ENCODE assay signal across 8 cellular contexts in genomic region chr15:25416693-25417092, GRCh38. TPM values are rescaled to one million over a fixed set of nuclear protein-coding genes. Genes with fewer than 3 reads are reported as not detected.
DNase-seq lines count a peak whose midpoint lies in the region; ATAC-seq and TF ChIP-seq lines count a peak whose summit lies in the region.

No MANE protein-coding gene starts in this region.

- ATAC-seq in GM19023 (IDR thresholded peaks at IDR 0.05; ENCODE audit: unreplicated experiment) (peak; percentile 73), HG03565 (IDR thresholded peaks at IDR 0.05; ENCODE audit: unreplicated experiment) (peak; percentile 47), GM19455 (IDR thresholded peaks at IDR 0.05; ENCODE audit: unreplicated experiment) (no peak), HG03378 (IDR thresholded peaks at IDR 0.05; ENCODE audit: unreplicated experiment) (no peak)
- peak; percentile 32 for ATAC-seq in effector memory CD8-positive, alpha-beta T cell (replicated peaks)

- in situ Hi-C loops in Caki2 (cut with HindIII; ENCODE audit: low pct_unique_long_range_greater_than_20kb, low sequenced_read_pairs): no loop called here

- DNase-seq in Caki2 (ENCODE audit: low read depth) (peak; percentile 68), sigmoid colon (no peak)
- DNase-seq in effector memory CD8-positive, alpha-beta T cell: no peak
- no peak for DNase-seq in activated naive CD4-positive, alpha-beta T cell treated with anti-CD3 and anti-CD28 coated beads, Interleukin-2, amount 50 U/mL, for 16 hours

- no peaks in the 10 kb centered on the region for H3K9me3 Mint-ChIP-seq in effector memory CD8-positive, alpha-beta T cell

- H3K4me3 Mint-ChIP-seq in effector memory CD8-positive, alpha-beta T cell: peak overlapping the region in 1 of 2 donors; percentile 50

- TF ChIP-seq CTCF in sigmoid colon (IDR thresholded peaks at IDR 0.05): no peak

- peaks cover 7% of the 10 kb centered on the region for H3K36me3 Mint-ChIP-seq in effector memory CD8-positive, alpha-beta T cell (ENCODE audit: insufficient read depth)

- no peaks in the 10 kb centered on the region for H3K27me3 ChIP-seq in sigmoid colon

- no peak overlapping the region for H3K27ac ChIP-seq in sigmoid colon

- intact Hi-C loops in sigmoid colon (cut with DNase I): no loop called here

- peak overlapping the region in 1 of 2 donors; percentile 10 for H3K27ac Mint-ChIP-seq in effector memory CD8-positive, alpha-beta T cell

- WGBS in sigmoid colon, 2 donors: 75 to 86% methylated on average over 3 of the region's 3 CpGs

- H3K4me1 Mint-ChIP-seq in effector memory CD8-positive, alpha-beta T cell (ENCODE audit: low read depth in 2 of 2): peaks cover 47 to 81% of the 10 kb centered on the region in 2 donors

- H3K9me3 ChIP-seq in sigmoid colon: no peaks in the 10 kb centered on the region

- no peak overlapping the region for H3K4me3 ChIP-seq in sigmoid colon

- H3K36me3 ChIP-seq in sigmoid colon: no peaks in the 10 kb centered on the region

- no peaks in the 10 kb centered on the region for H3K27me3 Mint-ChIP-seq in effector memory CD8-positive, alpha-beta T cell

- H3K4me1 ChIP-seq in sigmoid colon: peaks cover 0 to 36% (median 28%) of the 10 kb centered on the region in 4 donors

- TF ChIP-seq POLR2A in sigmoid colon (IDR thresholded peaks at IDR 0.05): no peak

- TF ChIP-seq EP300 in sigmoid colon (IDR thresholded peaks at IDR 0.05): no peak

RNA-seq across cellular contexts. Expression of gene UBE3A, which starts 22.1 kb away (rescaled TPM):
- total RNA-seq in Caki2 (2014; rRNA removed; shearing (Covaris generic); ENCODE audit: low replicate concordance): 34.0 and 42.2 TPM in 2 replicates
- total RNA-seq in sigmoid colon: 100 to 1,000 TPM in 1 of 4 donors, 10 to 100 TPM in 3; 70.9 to 103 (median 86.1) TPM
- polyA plus RNA-seq in sigmoid colon: 10 to 100 TPM; 12.6 to 21.5 (median 19.2) TPM

Comparison
In these comparisons a context has a peak if more than half of its experiments do, and no peak if none do; other contexts are left out.
1. ATAC-seq: peak in GM19023 (single experiment), HG03565 (single experiment) and effector memory CD8-positive, alpha-beta T cell (single experiment); none in GM19455 (single experiment) and HG03378 (single experiment).